In the genomic region with DNA sequence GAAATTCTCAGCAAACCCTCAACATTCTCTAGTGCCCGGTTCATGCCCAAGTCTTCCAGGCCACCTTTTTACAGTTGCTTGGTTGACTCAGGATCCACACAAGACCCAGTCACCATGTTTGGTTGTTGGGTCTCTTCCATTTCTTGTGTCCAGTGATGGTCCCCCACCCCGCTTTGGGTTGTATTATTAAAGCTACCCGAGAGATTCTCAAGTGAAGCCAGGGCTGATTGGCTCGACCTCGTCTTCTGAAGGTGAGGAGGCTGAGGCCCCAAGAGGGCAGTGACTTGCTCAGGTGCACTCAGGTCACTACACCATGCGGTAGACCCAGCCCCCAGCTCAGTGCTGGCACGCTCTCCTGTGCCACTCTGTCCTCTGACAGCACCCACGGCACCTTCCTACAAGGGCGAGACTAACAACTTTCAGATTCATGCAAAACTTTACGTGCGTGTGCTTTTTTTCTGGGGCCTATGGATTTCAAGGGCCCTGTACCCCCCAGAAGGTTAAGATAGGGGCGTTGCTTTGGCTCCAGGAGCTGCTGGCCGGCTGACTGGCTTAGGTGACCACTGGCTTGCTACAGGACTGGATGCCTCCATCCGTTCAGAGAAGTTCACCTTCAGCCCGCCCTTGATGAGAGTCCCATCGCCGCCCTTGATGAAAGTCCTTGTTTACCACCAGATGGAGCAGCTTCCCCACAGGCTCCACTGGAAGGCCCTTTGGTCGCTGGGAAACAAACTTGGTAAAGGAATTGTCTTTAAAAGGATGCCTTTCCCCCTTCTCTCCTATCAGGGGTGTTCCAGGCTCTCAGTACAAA, we compare ENCODE assay signal across 9 cellular contexts. TPM values are rescaled to one million over a fixed set of nuclear protein-coding genes. Genes with fewer than 3 reads are reported as not detected.
DNase-seq lines count a peak whose midpoint lies in the region; ATAC-seq, FAIRE-seq and TF ChIP-seq lines count a peak whose summit lies in the region.
"Had no signal": no experiment of that assay in that cellular context is flagged by ENCODE, and none has a peak within 500 bp of the region (broad histone marks: within the 10 kb centered on the region; RNA-seq: fewer than 3 reads in every experiment).

No MANE protein-coding gene starts in this region.

- intact Hi-C loops in activated CD4-positive, alpha-beta T cell treated with anti-CD3 and anti-CD28 coated beads for 36 hours (cut with DNase I, micrococcal nuclease) = loop anchor here in 1 of 2 experiments (1.0 kb wide), 1 partner anchor 414 kb away; no protein-coding TSS in a partner anchor

- no peaks in the 10 kb centered on the region for H4K20me1 ChIP-seq in keratinocyte (ENCODE audit: control insufficient read depth, extremely low read depth, insufficient read depth, low read length)

- no peak overlapping the region for H3K4me3 ChIP-seq in keratinocyte (ENCODE audit: control insufficient read depth in 2 of 3, extremely low read depth in 1 of 3, insufficient read depth in 2 of 3, low read depth in 1 of 3, low read length in 3 of 3)

- peaks cover 10% of the 10 kb centered on the region for H3K27me3 Mint-ChIP-seq in activated CD4-positive, alpha-beta T cell treated with anti-CD3 and anti-CD28 coated beads for 36 hours

- POLR2A ChIA-PET in activated CD4-positive, alpha-beta T cell treated with anti-CD3 and anti-CD28 coated beads for 36 hours (lab: Charles Lee) = no interaction called here

- H3K9ac ChIP-seq in keratinocyte (ENCODE audit: control insufficient read depth, extremely low read depth, insufficient read depth, low read length) = no peak overlapping the region

- H3K27me3 ChIP-seq in keratinocyte (ENCODE audit: control insufficient read depth, extremely low read depth, insufficient read depth, low read length) = no peaks in the 10 kb centered on the region

- no peak overlapping the region for H3K4me3 Mint-ChIP-seq in activated CD4-positive, alpha-beta T cell treated with anti-CD3 and anti-CD28 coated beads for 36 hours
- H3K4me3 Mint-ChIP-seq: central memory CD8-positive, alpha-beta T cell had no signal

- H3K9me3 Mint-ChIP-seq in activated CD4-positive, alpha-beta T cell treated with anti-CD3 and anti-CD28 coated beads for 36 hours (ENCODE audit: low read depth) = no peaks in the 10 kb centered on the region
- H3K9me3 Mint-ChIP-seq: central memory CD8-positive, alpha-beta T cell had no signal

- H3K27ac Mint-ChIP-seq in activated CD4-positive, alpha-beta T cell treated with anti-CD3 and anti-CD28 coated beads for 36 hours = no peak overlapping the region

- dilution Hi-C loops in keratinocyte (cut with MboI; ENCODE audit: extremely low pct_ligation_motif_present, low sequenced_read_pairs) = no loop called here

- H3K27ac ChIP-seq in keratinocyte (ENCODE audit: control insufficient read depth, insufficient read depth, low read length) (no peak overlapping the region), temporal lobe (ENCODE audit: low read depth, low read length) (peak overlapping the region; percentile 82)

- no peak overlapping the region for H2AFZ ChIP-seq in keratinocyte (ENCODE audit: control insufficient read depth, low read length)

- peak; percentile 43 to 79 (median 68) for TF ChIP-seq CTCF in keratinocyte (optimal IDR thresholded peaks at IDR 0.05 in 1 of 3, IDR thresholded peaks at IDR 0.05 in 1 of 3, conservative IDR thresholded peaks at IDR 0.05 in 1 of 3; ENCODE audit: extremely low read depth in 1 of 3, insufficient read depth in 2 of 3, low read length in 3 of 3)

- no peak overlapping the region for H3K4me2 ChIP-seq in keratinocyte (ENCODE audit: control insufficient read depth, extremely low read depth, insufficient read depth, low read depth, low read length)

- CTCF ChIA-PET in activated CD4-positive, alpha-beta T cell treated with anti-CD3 and anti-CD28 coated beads for 36 hours (lab: Charles Lee) = interaction anchor here (0.5 to 1.1 kb wide), 3 partner anchors 48 to 1754 kb away, joined by 3 read pairs; no protein-coding TSS in a partner anchor

- in situ Hi-C loops in T47D (cut with HindIII; ENCODE audit: low pct_unique_long_range_greater_than_20kb, low sequenced_read_pairs) = no loop called here

- no peaks in the 10 kb centered on the region for H3K79me2 ChIP-seq in keratinocyte (ENCODE audit: control insufficient read depth, insufficient read depth, low read length)

- no peak for ATAC-seq in activated CD4-positive, alpha-beta T cell treated with anti-CD3 and anti-CD28 coated beads for 36 hours
- ATAC-seq in GM21619 (IDR thresholded peaks at IDR 0.05; ENCODE audit: unreplicated experiment) = no peak

- H3K4me1 Mint-ChIP-seq in activated CD4-positive, alpha-beta T cell treated with anti-CD3 and anti-CD28 coated beads for 36 hours = no peaks in the 10 kb centered on the region
- H3K4me1 Mint-ChIP-seq: central memory CD8-positive, alpha-beta T cell had no signal

- no peaks in the 10 kb centered on the region for H3K9me1 ChIP-seq in keratinocyte (ENCODE audit: control insufficient read depth, extremely low read depth, insufficient read depth, low read length)

- H3K4me1 ChIP-seq in keratinocyte (ENCODE audit: control insufficient read depth, extremely low read depth, insufficient read depth, low read length) = no peaks in the 10 kb centered on the region

- peak; percentile 31 for DNase-seq in activated CD4-positive, alpha-beta T cell treated with anti-CD3 and anti-CD28 coated beads for 36 hours
- no peak for DNase-seq in activated CD4-positive, alpha-beta T cell treated with anti-CD3 and anti-CD28 coated beads for 4 hours
- DNase-seq in NCI-H2107 treated with DMSO at 0.1 percent for 48 hours (lab: John Stamatoyannopoulos, UW; ENCODE audit: unreplicated experiment) = peak; percentile 50
- peak; percentile 59 to 84 for DNase-seq in T47D (ENCODE audit: low read depth in 1 of 2, low spot score in 1 of 2)
- no peak for DNase-seq in keratinocyte (ENCODE audit: low read depth, low spot score)
- DNase-seq in T1000 (lab: John Stamatoyannopoulos, UW) = no peak

- no peak for FAIRE-seq in keratinocyte (lab: Jason Lieb, UNC)

- no peaks in the 10 kb centered on the region for H3K9me3 ChIP-seq in keratinocyte (ENCODE audit: control insufficient read depth, low read depth, low read length)

- H3K36me3 Mint-ChIP-seq in activated CD4-positive, alpha-beta T cell treated with anti-CD3 and anti-CD28 coated beads for 36 hours (ENCODE audit: low read depth) = no peaks in the 10 kb centered on the region

- H3K36me3 ChIP-seq in keratinocyte (ENCODE audit: control insufficient read depth in 2 of 2, extremely low read depth in 1 of 2, insufficient read depth in 2 of 2, low read length in 2 of 2) = no peaks in the 10 kb centered on the region

RNA-seq across cellular contexts. Expression of gene CAPN9, which starts 50.4 kb away (rescaled TPM):
- not detected for total RNA-seq in activated CD4-positive, alpha-beta T cell treated with anti-CD3 and anti-CD28 coated beads for 36 hours
- polyA plus RNA-seq in keratinocyte = not detected in 3 replicates
- not detected for polyA plus RNA-seq in keratinocyte (2011; ENCODE audit: low read depth)
- not detected in 2 replicates for polyA plus RNA-seq in keratinocyte (2011; cell fraction: cytosol; rRNA removed)
- polyA plus RNA-seq in keratinocyte (2011; cell fraction: nucleus; rRNA removed) = not detected in 2 replicates
- polyA plus RNA-seq in keratinocyte (2012; ENCODE audit: low replicate concordance) = not detected in 2 replicates
- polyA minus RNA-seq in keratinocyte = not detected in 3 replicates
- polyA minus RNA-seq in keratinocyte (2011; cell fraction: cytosol; rRNA and poly(A)+ RNA removed) = not detected
- not detected in 2 replicates for polyA minus RNA-seq in keratinocyte (2011; cell fraction: nucleus; rRNA and poly(A)+ RNA removed)
- total RNA-seq in temporal lobe = not detected

Comparison
In these comparisons a context has a peak if more than half of its experiments do, and no peak if none do; other contexts are left out.
1. DNase-seq: peak in activated CD4-positive, alpha-beta T cell treated with anti-CD3 and anti-CD28 coated beads for 36 hours (single experiment), NCI-H2107 treated with DMSO at 0.1 percent for 48 hours (single experiment) and T47D (2 of 2); none in activated CD4-positive, alpha-beta T cell treated with anti-CD3 and anti-CD28 coated beads for 4 hours (0 of 2), keratinocyte (single experiment) and T1000 (single experiment).